15 cellular contexts compared by ENCODE assay signal in the genomic region with DNA sequence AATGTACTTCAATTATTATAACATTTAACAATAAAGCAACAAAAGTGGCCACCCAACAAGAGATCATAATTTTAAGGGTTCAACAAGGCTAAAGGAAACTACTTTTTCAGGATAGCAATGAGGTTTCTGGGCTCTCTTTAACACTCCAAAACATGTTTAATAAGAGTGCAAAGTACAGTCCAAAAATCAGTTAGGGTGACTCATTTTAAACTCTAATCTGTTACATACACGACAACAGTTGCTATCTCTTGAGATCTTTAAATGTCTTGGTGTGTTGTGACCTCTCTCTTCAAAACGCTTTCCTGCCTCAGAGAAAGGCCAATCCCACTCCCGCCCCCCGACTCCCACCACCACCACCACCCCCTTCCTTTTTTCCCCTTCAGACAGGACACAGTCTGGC. TPM values are rescaled to one million over a fixed set of nuclear protein-coding genes. Genes with fewer than 3 reads are reported as not detected.
DNase-seq lines count a peak whose midpoint lies in the region; ATAC-seq, FAIRE-seq and TF ChIP-seq lines count a peak whose summit lies in the region.
"Had no signal": no experiment of that assay in that cellular context is flagged by ENCODE, and none has a peak within 500 bp of the region (broad histone marks: within the 10 kb centered on the region; RNA-seq: fewer than 3 reads in every experiment).

No MANE protein-coding gene starts in this region.

- H3K4me3 ChIP-seq in ACC112 (ENCODE audit: low read depth, low read length) (no peak overlapping the region), esophagus squamous epithelium (no peak overlapping the region), pancreas (no peak overlapping the region)
- H3K4me3 ChIP-seq: skin epidermis, upper lobe of left lung had no signal

- H3K79me2 ChIP-seq in ACC112 (ENCODE audit: control insufficient read depth, insufficient read depth, low read length, unreplicated experiment), result peaks cover 89% of the 10 kb centered on the region

- TF ChIP-seq CTCF in esophagus squamous epithelium (IDR thresholded peaks at IDR 0.05) (no peak), pancreas (IDR thresholded peaks at IDR 0.05) (no peak)

- H3K27ac ChIP-seq in ACC112 (ENCODE audit: low read depth, low read length), result peak overlapping the region; percentile 22
- H3K27ac ChIP-seq in esophagus squamous epithelium, result peak overlapping the region in 3 of 4 donors; percentile 24 to 38 (median 29)
- H3K27ac ChIP-seq in pancreas, result peak overlapping the region in 2 of 4 donors; percentile 42 to 93

- intact Hi-C loops in esophagus squamous epithelium (cut with DNase I), result no loop called here
- intact Hi-C loops in pancreas (cut with DNase I), result no loop called here

- H3K36me3 ChIP-seq in ACC112 (ENCODE audit: insufficient read depth, low read length) (peaks cover 17% of the 10 kb centered on the region), esophagus squamous epithelium (peaks cover 0 to 22% (median 0%) of the 10 kb centered on the region in 3 donors), pancreas (no peaks in the 10 kb centered on the region)

- H3K36me3 Mint-ChIP-seq in T-helper 17 cell (ENCODE audit: low read depth), result peaks cover 4% of the 10 kb centered on the region
- H3K36me3 Mint-ChIP-seq: activated CD8-positive, alpha-beta memory T cell treated with anti-CD3 and anti-CD28 coated beads, Interleukin-2, amount 10 ng/mL, durations not matched to agents 7 days and 5 days; activated naive CD8-positive, alpha-beta T cell; naive thymus-derived CD8-positive, alpha-beta T cell had no signal

- peak overlapping the region in 1 of 2 donors; percentile 33 for H3K27ac Mint-ChIP-seq in stimulated activated naive CD8-positive, alpha-beta T cell treated with anti-CD3 and anti-CD28 coated beads, Interleukin-15, amount 100 ng/mL, for 72 hours
- H3K27ac Mint-ChIP-seq in T-helper 17 cell, result no peak overlapping the region
- H3K27ac Mint-ChIP-seq: activated CD8-positive, alpha-beta memory T cell treated with anti-CD3 and anti-CD28 coated beads, Interleukin-2, amount 10 ng/mL, durations not matched to agents 7 days and 5 days; activated naive CD8-positive, alpha-beta T cell; naive thymus-derived CD8-positive, alpha-beta T cell had no signal

- no peaks in the 10 kb centered on the region for H3K4me1 Mint-ChIP-seq in stimulated activated naive CD8-positive, alpha-beta T cell treated with anti-CD3 and anti-CD28 coated beads, Interleukin-15, amount 100 ng/mL, for 72 hours
- no peaks in the 10 kb centered on the region for H3K4me1 Mint-ChIP-seq in T-helper 17 cell
- H3K4me1 Mint-ChIP-seq: activated CD8-positive, alpha-beta memory T cell treated with anti-CD3 and anti-CD28 coated beads, Interleukin-2, amount 10 ng/mL, durations not matched to agents 7 days and 5 days; naive thymus-derived CD8-positive, alpha-beta T cell had no signal

- TF ChIP-seq POLR2A in esophagus squamous epithelium (IDR thresholded peaks at IDR 0.05), result no peak

- H3K9me3 Mint-ChIP-seq in stimulated activated naive CD8-positive, alpha-beta T cell treated with anti-CD3 and anti-CD28 coated beads, Interleukin-15, amount 100 ng/mL, for 72 hours, result no peaks in the 10 kb centered on the region

- 20 to 26% methylated on average over 4 of the region's 4 CpGs for WGBS in esophagus squamous epithelium, 2 donors
- WGBS in pancreas, 2 donors, result 11 to 15% methylated on average over 4 of the region's 4 CpGs

- no peak overlapping the region for H2AFZ ChIP-seq in ACC112 (ENCODE audit: low read length, unreplicated experiment)

- no peak for FAIRE-seq in pancreas (lab: Jason Lieb, UNC)

- no peak overlapping the region for H3K4me3 Mint-ChIP-seq in stimulated activated naive CD8-positive, alpha-beta T cell treated with anti-CD3 and anti-CD28 coated beads, Interleukin-15, amount 100 ng/mL, for 72 hours
- no peak overlapping the region for H3K4me3 Mint-ChIP-seq in T-helper 17 cell
- H3K4me3 Mint-ChIP-seq: activated CD8-positive, alpha-beta memory T cell treated with anti-CD3 and anti-CD28 coated beads, Interleukin-2, amount 10 ng/mL, durations not matched to agents 7 days and 5 days; activated naive CD8-positive, alpha-beta T cell; naive thymus-derived CD8-positive, alpha-beta T cell had no signal

- H3K27me3 ChIP-seq in ACC112 (ENCODE audit: insufficient read depth, low read length), result no peaks in the 10 kb centered on the region
- no peaks in the 10 kb centered on the region for H3K27me3 ChIP-seq in esophagus squamous epithelium
- H3K27me3 ChIP-seq in pancreas, result no peaks in the 10 kb centered on the region
- H3K27me3 ChIP-seq: upper lobe of left lung had no signal

- ATAC-seq in SK-N-SH treated with all-trans-retinoic acid at 6 μM for 48 hours (peak; percentile 55), pancreas (peak; percentile 39 to 56 (median 49)), T-helper 17 cell (no peak), GM18868 (IDR thresholded peaks at IDR 0.05; ENCODE audit: unreplicated experiment) (no peak)
- no peak for ATAC-seq in stimulated activated naive CD8-positive, alpha-beta T cell treated with anti-CD3 and anti-CD28 coated beads, Interleukin-15, amount 100 ng/mL, for 72 hours
- ATAC-seq: activated CD8-positive, alpha-beta memory T cell treated with anti-CD3 and anti-CD28 coated beads, Interleukin-2, amount 10 ng/mL, durations not matched to agents 7 days and 5 days; naive thymus-derived CD8-positive, alpha-beta T cell had no signal

- peaks cover 32% of the 10 kb centered on the region for H3K4me1 ChIP-seq in ACC112 (ENCODE audit: control insufficient read depth, insufficient read depth, low read length, unreplicated experiment)
- peaks cover 9 to 74% (median 12%) of the 10 kb centered on the region in 3 donors for H3K4me1 ChIP-seq in esophagus squamous epithelium
- H3K4me1 ChIP-seq in pancreas, result peaks cover 44 to 68% (median 55%) of the 10 kb centered on the region in 3 donors

- H3K27me3 Mint-ChIP-seq in stimulated activated naive CD8-positive, alpha-beta T cell treated with anti-CD3 and anti-CD28 coated beads, Interleukin-15, amount 100 ng/mL, for 72 hours, result peaks cover 8% of the 10 kb centered on the region
- peaks cover 72% of the 10 kb centered on the region for H3K27me3 Mint-ChIP-seq in T-helper 17 cell

- H3K9me3 ChIP-seq in esophagus squamous epithelium, result no peaks in the 10 kb centered on the region
- no peaks in the 10 kb centered on the region for H3K9me3 ChIP-seq in pancreas
- no peaks in the 10 kb centered on the region for H3K9me3 ChIP-seq in T-helper 17 cell (ENCODE audit: control insufficient read depth, low read length, poor library complexity, severe bottlenecking)
- H3K9me3 ChIP-seq: upper lobe of left lung had no signal

- DNase-seq in esophagus squamous epithelium (lab: John Stamatoyannopoulos, UW), result no peak
- no peak for DNase-seq in pancreas
- no peak for DNase-seq in stimulated activated naive CD8-positive, alpha-beta T cell treated with anti-CD3 and anti-CD28 coated beads, Interleukin-15, amount 100 ng/mL, for 72 hours
- no peak for DNase-seq in T-helper 17 cell
- DNase-seq in Ammon's horn (ENCODE audit: low spot score), result no peak
- DNase-seq: activated CD8-positive, alpha-beta memory T cell treated with anti-CD3 and anti-CD28 coated beads, Interleukin-2, amount 10 ng/mL, durations not matched to agents 7 days and 5 days; foreskin fibroblast; naive thymus-derived CD8-positive, alpha-beta T cell; NCI-H1417; upper lobe of left lung had no signal

TF ChIP-seq in SK-N-SH treated with all-trans-retinoic acid at 6 μM for 48 hours, 23 proteins besides CTCF, POLR2A, EP300 and RAD21:
- TF ChIP-seq BACH2 (CRISPR knock-in tag; IDR thresholded peaks at IDR 0.05; ENCODE audit: borderline replicate concordance) (no peak), OSR1 (CRISPR knock-in tag; IDR thresholded peaks at IDR 0.05) (no peak), TCF4 (CRISPR knock-in tag; IDR thresholded peaks at IDR 0.05; ENCODE audit: borderline replicate concordance) (no peak), ESRRG (CRISPR knock-in tag; IDR thresholded peaks at IDR 0.05) (no peak), ARNTL (CRISPR knock-in tag; IDR thresholded peaks at IDR 0.05; ENCODE audit: borderline replicate concordance, low read depth) (no peak), ZFP30 (CRISPR knock-in tag; IDR thresholded peaks at IDR 0.05) (no peak), ZFP3 (CRISPR knock-in tag; IDR thresholded peaks at IDR 0.05) (no peak), ISL1 (CRISPR knock-in tag; IDR thresholded peaks at IDR 0.05) (no peak), ZC3H10 (CRISPR knock-in tag; IDR thresholded peaks at IDR 0.05) (no peak)
- TF ChIP-seq, protein P1, sequence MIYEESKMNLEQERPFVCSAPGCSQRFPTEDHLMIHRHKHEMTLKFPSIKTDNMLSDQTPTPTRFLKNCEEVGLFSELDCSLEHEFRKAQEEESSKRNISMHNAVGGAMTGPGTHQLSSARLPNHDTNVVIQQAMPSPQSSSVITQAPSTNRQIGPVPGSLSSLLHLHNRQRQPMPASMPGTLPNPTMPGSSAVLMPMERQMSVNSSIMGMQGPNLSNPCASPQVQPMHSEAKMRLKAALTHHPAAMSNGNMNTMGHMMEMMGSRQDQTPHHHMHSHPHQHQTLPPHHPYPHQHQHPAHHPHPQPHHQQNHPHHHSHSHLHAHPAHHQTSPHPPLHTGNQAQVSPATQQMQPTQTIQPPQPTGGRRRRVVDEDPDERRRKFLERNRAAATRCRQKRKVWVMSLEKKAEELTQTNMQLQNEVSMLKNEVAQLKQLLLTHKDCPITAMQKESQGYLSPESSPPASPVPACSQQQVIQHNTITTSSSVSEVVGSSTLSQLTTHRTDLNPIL (CRISPR knock-in tag; IDR thresholded peaks at IDR 0.05; ENCODE audit: low read depth), result no peak
- TF ChIP-seq, protein P2, sequence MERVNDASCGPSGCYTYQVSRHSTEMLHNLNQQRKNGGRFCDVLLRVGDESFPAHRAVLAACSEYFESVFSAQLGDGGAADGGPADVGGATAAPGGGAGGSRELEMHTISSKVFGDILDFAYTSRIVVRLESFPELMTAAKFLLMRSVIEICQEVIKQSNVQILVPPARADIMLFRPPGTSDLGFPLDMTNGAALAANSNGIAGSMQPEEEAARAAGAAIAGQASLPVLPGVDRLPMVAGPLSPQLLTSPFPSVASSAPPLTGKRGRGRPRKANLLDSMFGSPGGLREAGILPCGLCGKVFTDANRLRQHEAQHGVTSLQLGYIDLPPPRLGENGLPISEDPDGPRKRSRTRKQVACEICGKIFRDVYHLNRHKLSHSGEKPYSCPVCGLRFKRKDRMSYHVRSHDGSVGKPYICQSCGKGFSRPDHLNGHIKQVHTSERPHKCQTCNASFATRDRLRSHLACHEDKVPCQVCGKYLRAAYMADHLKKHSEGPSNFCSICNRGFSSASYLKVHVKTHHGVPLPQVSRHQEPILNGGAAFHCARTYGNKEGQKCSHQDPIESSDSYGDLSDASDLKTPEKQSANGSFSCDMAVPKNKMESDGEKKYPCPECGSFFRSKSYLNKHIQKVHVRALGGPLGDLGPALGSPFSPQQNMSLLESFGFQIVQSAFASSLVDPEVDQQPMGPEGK (CRISPR knock-in tag; IDR thresholded peaks at IDR 0.05; ENCODE audit: borderline replicate concordance), result no peak

RNA-seq across cellular contexts. Expression of a gene that starts 11.5 kb away (rescaled TPM):
- total RNA-seq in esophagus squamous epithelium (10 to 100 TPM; 16.8 to 38.1 (median 23.0) TPM), pancreas (10 to 100 TPM; 40.9 to 65.0 (median 53.0) TPM), T-helper 17 cell (under 1 TPM; 0.12 to 0.76 TPM)
- 1 to 10 TPM; 8.9 to 10.0 TPM for polyA plus RNA-seq in pancreas
- total RNA-seq: activated CD8-positive, alpha-beta memory T cell treated with anti-CD3 and anti-CD28 coated beads, Interleukin-2, amount 10 ng/mL, durations not matched to agents 7 days and 5 days; naive thymus-derived CD8-positive, alpha-beta T cell had no signal

Comparison
In these comparisons a context has a peak if more than half of its experiments do, and no peak if none do; other contexts are left out.
1. ATAC-seq: peak in SK-N-SH treated with all-trans-retinoic acid at 6 μM for 48 hours (single experiment) and pancreas (4 of 4); none in stimulated activated naive CD8-positive, alpha-beta T cell treated with anti-CD3 and anti-CD28 coated beads, Interleukin-15, amount 100 ng/mL, for 72 hours (single experiment), T-helper 17 cell (single experiment) and GM18868 (single experiment).
2. RNA of a gene that starts 11.5 kb away (total RNA-seq): 40.9 to 65.0 TPM in pancreas and 16.8 to 38.1 TPM in esophagus squamous epithelium; 0.12 to 0.76 TPM in T-helper 17 cell; every median in the first group is over 10 times any median in the second.